Comparison of ENCODE assay signal across 8 cellular contexts in genomic region chr17:49515196-49515770, GRCh38. TPM values are rescaled to one million over a fixed set of nuclear protein-coding genes. Genes with fewer than 3 reads are reported as not detected.
A peak's percentile ranks its signal among the peaks of the same experiment; 100 is the strongest.
DNase-seq lines count a peak whose midpoint lies in the region; ATAC-seq and TF ChIP-seq lines count a peak whose summit lies in the region.

No MANE protein-coding gene starts in this region.

- H3K27ac ChIP-seq in VCaP, result peak overlapping the region; percentile 50
- H3K27ac ChIP-seq in gastroesophageal sphincter, result peak overlapping the region; percentile 52 to 88 (median 82)

- H3K27ac Mint-ChIP-seq in osteocyte (ENCODE audit: unreplicated experiment), result peak overlapping the region; percentile 96

- H3K9me3 ChIP-seq in gastroesophageal sphincter, result no peaks in the 10 kb centered on the region

- H3K4me3 Mint-ChIP-seq in osteocyte (ENCODE audit: unreplicated experiment), result peak overlapping the region; percentile 43

- ATAC-seq in gastroesophageal sphincter, result peak; percentile 99

- TF ChIP-seq CTCF in GM20000 (IDR thresholded peaks at IDR 0.05; ENCODE audit: extremely low read depth, missing control alignments) (no peak), VCaP (conservative IDR thresholded peaks at IDR 0.05) (no peak), gastroesophageal sphincter (IDR thresholded peaks at IDR 0.05) (peak in 3 of 4 experiments; percentile 47 to 52 (median 49)), osteocyte (IDR thresholded peaks at IDR 0.05) (peak; percentile 29)

- peaks cover 6 to 41% (median 18%) of the 10 kb centered on the region in 3 donors for H3K4me1 ChIP-seq in gastroesophageal sphincter

- no peaks in the 10 kb centered on the region for H3K27me3 ChIP-seq in gastroesophageal sphincter

- H3K4me1 Mint-ChIP-seq in osteocyte (ENCODE audit: unreplicated experiment), result peaks cover 43% of the 10 kb centered on the region

- no peak for TF ChIP-seq EP300 in gastroesophageal sphincter (IDR thresholded peaks at IDR 0.05)

- H3K36me3 ChIP-seq in gastroesophageal sphincter, result no peaks in the 10 kb centered on the region

- H3K27me3 Mint-ChIP-seq in osteocyte (ENCODE audit: unreplicated experiment), result peaks cover 7% of the 10 kb centered on the region

- peaks cover 4% of the 10 kb centered on the region for H3K36me3 Mint-ChIP-seq in osteocyte (ENCODE audit: unreplicated experiment)

- no peak overlapping the region for H3K4me3 ChIP-seq in gastroesophageal sphincter

- no peak for TF ChIP-seq POLR2A in gastroesophageal sphincter (IDR thresholded peaks at IDR 0.05)

- no CpG with 5 or more reads among the region's 8 CpGs for WGBS in gastroesophageal sphincter (ENCODE audit: low coverage in 1 of 2), 2 donors

- H3K9me3 Mint-ChIP-seq in osteocyte (ENCODE audit: unreplicated experiment), result no peaks in the 10 kb centered on the region

- peak; percentile 69 for DNase-seq in CMK (ENCODE audit: low read depth)
- DNase-seq in GM20000 (ENCODE audit: low spot score), result peak; percentile 92
- DNase-seq in HPDE6-E6E7 (ENCODE audit: extremely low spot score), result peak; percentile 64
- peak; percentile 95 for DNase-seq in osteocyte (ENCODE audit: extremely low spot score, unreplicated experiment)
- DNase-seq in NCI-H2081 (lab: John Stamatoyannopoulos, UW), result no peak
- no peak for DNase-seq in effector CD4-positive, alpha-beta T cell

RNA-seq across cellular contexts. Expression of gene NGFR, which starts 20.2 kb away (rescaled TPM):
- 10 to 100 TPM; 10.6 to 21.3 (median 16.1) TPM for total RNA-seq in gastroesophageal sphincter
- total RNA-seq in osteocyte, result 2.8 and 3.6 TPM in 2 replicates

Comparison
In these comparisons a context has a peak if more than half of its experiments do, and no peak if none do; other contexts are left out.
1. DNase-seq: peak in CMK (single experiment), GM20000 (single experiment), HPDE6-E6E7 (single experiment) and osteocyte (single experiment); none in NCI-H2081 (0 of 2) and effector CD4-positive, alpha-beta T cell (single experiment).
2. CTCF ChIP-seq: peak in gastroesophageal sphincter (3 of 4) and osteocyte (single experiment); none in GM20000 (single experiment) and VCaP (single experiment).